In the genomic region with DNA sequence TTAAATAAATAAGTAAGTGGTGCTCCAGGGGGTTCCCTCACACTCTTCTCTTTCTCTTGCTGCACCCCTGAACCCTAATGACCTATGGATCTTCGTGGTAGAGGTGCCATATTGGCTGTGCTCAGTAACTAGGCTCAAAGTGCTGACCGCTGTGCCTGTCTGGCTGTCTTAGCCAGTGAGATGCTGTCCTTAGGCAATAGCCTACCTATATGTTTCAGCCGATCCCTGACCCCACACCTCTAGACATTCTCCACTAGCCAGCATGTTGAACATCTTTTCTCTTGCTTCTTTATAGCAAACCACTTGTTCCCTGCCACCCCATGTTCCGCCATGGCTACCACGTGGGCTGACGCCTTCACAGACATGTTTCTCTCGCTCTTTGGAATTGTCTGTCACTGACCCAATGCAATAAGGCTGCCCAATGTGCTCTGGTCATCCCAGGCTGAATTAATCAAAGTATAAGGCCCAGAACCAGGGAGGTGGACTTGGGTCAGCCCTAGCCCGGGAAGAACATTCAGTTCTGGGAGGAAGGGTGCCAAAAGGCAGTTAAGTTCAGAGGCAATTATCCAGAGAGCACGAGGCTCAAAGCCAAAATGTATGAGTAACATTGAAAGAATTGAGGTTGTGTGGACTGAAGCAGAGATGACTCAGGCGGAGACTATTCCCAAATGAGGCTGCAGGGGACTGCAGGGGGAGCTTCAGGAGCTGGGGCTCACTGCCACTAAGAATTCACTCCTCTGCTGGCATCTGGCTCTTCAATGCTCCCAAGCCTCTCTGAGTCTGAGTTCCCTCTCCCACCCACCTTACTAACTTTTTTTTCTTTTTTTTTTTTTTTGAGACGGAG, we compare ENCODE assay signal across 8 cellular contexts. TPM values are rescaled to one million over a fixed set of nuclear protein-coding genes. Genes with fewer than 3 reads are reported as not detected.
DNase-seq lines count a peak whose midpoint lies in the region; ATAC-seq, FAIRE-seq and TF ChIP-seq lines count a peak whose summit lies in the region.

No MANE protein-coding gene starts in this region.

- CTCF ChIA-PET in A549 (lab: Yijun Ruan, JAX): interaction anchor here (0.6 to 1.3 kb wide), 5 partner anchors 11 to 252 kb away, joined by 3 to 4 read pairs (median 3); no protein-coding TSS in a partner anchor
- CTCF ChIA-PET in OCI-LY7 (lab: Charles Lee; ENCODE audit: unreplicated experiment): no interaction called here

- no peaks in the 10 kb centered on the region for H3K9me3 ChIP-seq in A549
- no peaks in the 10 kb centered on the region for H3K9me3 ChIP-seq in aorta (ENCODE audit: control insufficient read depth, low read length)
- H3K9me3 ChIP-seq in OCI-LY7 (ENCODE audit: low read length): no peaks in the 10 kb centered on the region

- H3K4me3 ChIP-seq in A549 (0 out of 3 replicates have a peak overlapping the region, but pooled peaks have one; percentile 11), LNCaP clone FGC (ENCODE audit: low read depth, low read length) (no peak overlapping the region), aorta (ENCODE audit: low read length in 2 of 2) (no peak overlapping the region), OCI-LY7 (ENCODE audit: low read depth, low read length, poor library complexity, severe bottlenecking) (no peak overlapping the region)

- ATAC-seq in A549: peak; percentile 98 to 100
- ATAC-seq in aorta (ENCODE audit: low FRiP score): peak; percentile 95
- ATAC-seq in HG02981 (IDR thresholded peaks at IDR 0.05; ENCODE audit: unreplicated experiment): no peak

- peak; percentile 54 to 60 for TF ChIP-seq RAD21 in A549 (conservative IDR thresholded peaks at IDR 0.05 in 1 of 2, IDR thresholded peaks at IDR 0.05 in 1 of 2)

- peak; percentile 70 for FAIRE-seq in A549 (lab: Jason Lieb, UNC)

- H3K36me3 ChIP-seq in aorta (ENCODE audit: control insufficient read depth in 1 of 2, insufficient read depth in 2 of 2, low read length in 1 of 2): no peaks in the 10 kb centered on the region
- no peaks in the 10 kb centered on the region for H3K36me3 ChIP-seq in OCI-LY7 (ENCODE audit: insufficient read depth, low read length)

- no TSS peak for BruUV-seq in OCI-LY7 (replicated peaks; lab: Mats Ljungman, UMichigan)

- peak overlapping the region; percentile 70 for H3K4me2 ChIP-seq in A549
- no peak overlapping the region for H3K4me2 ChIP-seq in OCI-LY7 (ENCODE audit: low read length)

- peak; percentile 43 to 71; a peak in 2 of 5 replicates for TF ChIP-seq EP300 in A549 (IDR thresholded peaks at IDR 0.05)

- 26% methylated on average over 11 of the region's 11 CpGs for WGBS in A549 (ENCODE audit: missing lambda C conversion rate)
- WGBS in aorta, 2 donors: 43 to 47% methylated on average over 11 of the region's 11 CpGs

- peak; percentile 89 to 94 for DNase-seq in A549 (ENCODE audit: low read depth in 1 of 2, low spot score in 1 of 2)
- peak; percentile 70 for DNase-seq in LNCaP clone FGC (ENCODE audit: low read depth)
- peak; percentile 98 for DNase-seq in dedifferentiated amniotic fluid mesenchymal stem cell (ENCODE audit: extremely low spot score)
- peak; percentile 82 for DNase-seq in medulla oblongata (ENCODE audit: extremely low spot score)
- peak; percentile 83 to 85 for DNase-seq in aorta
- no peak for DNase-seq in NAMALWA (ENCODE audit: low spot score)
- no peak for DNase-seq in OCI-LY7 (ENCODE audit: low spot score)

- intact Hi-C loops in aorta (cut with DNase I): loop anchor here (1.0 to 5.0 kb wide), 3 partner anchors 32 to 37 kb away; no protein-coding TSS in a partner anchor
- intact Hi-C loops in OCI-LY7 (cut with micrococcal nuclease; ENCODE audit: unreplicated experiment): no loop called here

- no peaks in the 10 kb centered on the region for H3K9me2 ChIP-seq in OCI-LY7 (ENCODE audit: insufficient read depth, low read length)

- H2AFZ ChIP-seq in OCI-LY7 (ENCODE audit: low read length): no peak overlapping the region

- no peak for TF ChIP-seq POLR2A in A549 (IDR thresholded peaks at IDR 0.05; ENCODE audit: low read length)

- peaks cover 26% of the 10 kb centered on the region for H3K4me1 ChIP-seq in A549
- peaks cover 0 to 4% of the 10 kb centered on the region in 2 donors for H3K4me1 ChIP-seq in aorta (ENCODE audit: control insufficient read depth in 1 of 2, insufficient read depth in 2 of 2, low read length in 2 of 2)
- no peaks in the 10 kb centered on the region for H3K4me1 ChIP-seq in OCI-LY7 (ENCODE audit: insufficient read depth, low read length, poor library complexity, severe bottlenecking)

- TF ChIP-seq CTCF in A549 (IDR thresholded peaks at IDR 0.05) (peak; percentile 32; the same call in 2 of the 3 replicates), LNCaP clone FGC (IDR thresholded peaks at IDR 0.05; ENCODE audit: control insufficient read depth, extremely low read depth, insufficient read depth) (no peak), OCI-LY7 (conservative IDR thresholded peaks at IDR 0.05; ENCODE audit: low read length) (no peak)

- no peaks in the 10 kb centered on the region for H3K27me3 ChIP-seq in aorta (ENCODE audit: control insufficient read depth in 1 of 2, insufficient read depth in 2 of 2, low read length in 1 of 2)

- no peaks in the 10 kb centered on the region for H3K79me2 ChIP-seq in OCI-LY7 (ENCODE audit: insufficient read depth, low read depth, low read length)

- H3K27ac ChIP-seq in A549: peak overlapping the region; percentile 87 to 92
- H3K27ac ChIP-seq in aorta (ENCODE audit: low read depth in 1 of 2, low read length in 2 of 2): peak overlapping the region; percentile 96
- H3K27ac ChIP-seq in OCI-LY7 (ENCODE audit: low read depth, low read length, poor library complexity, severe bottlenecking): no peak overlapping the region

- no peaks in the 10 kb centered on the region for H4K20me1 ChIP-seq in OCI-LY7 (ENCODE audit: insufficient read depth, low read length)

- POLR2A ChIA-PET in A549 (lab: Yijun Ruan, JAX): interaction anchor here (0.7 kb wide), 3 partner anchors 17 to 116 kb away, joined by 3 to 5 read pairs (median 4); no protein-coding TSS in a partner anchor
- POLR2A ChIA-PET in OCI-LY7 (lab: Charles Lee): no interaction called here

TF ChIP-seq in A549, 52 proteins besides CTCF, POLR2A, EP300 and RAD21 (continues in another document):
- TF ChIP-seq, protein P1, sequence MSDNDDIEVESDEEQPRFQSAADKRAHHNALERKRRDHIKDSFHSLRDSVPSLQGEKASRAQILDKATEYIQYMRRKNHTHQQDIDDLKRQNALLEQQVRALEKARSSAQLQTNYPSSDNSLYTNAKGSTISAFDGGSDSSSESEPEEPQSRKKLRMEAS (IDR thresholded peaks at IDR 0.05): peak; percentile 93
- peak; percentile 95 for TF ChIP-seq ZNF302 (CRISPR knock-in tag; IDR thresholded peaks at IDR 0.05)
- peak; percentile 94 for TF ChIP-seq JUNB (IDR thresholded peaks at IDR 0.05)
- no peak for TF ChIP-seq RCOR1 (IDR thresholded peaks at IDR 0.05; ENCODE audit: low read depth, low read length)
- TF ChIP-seq CEBPB (IDR thresholded peaks at IDR 0.05): peak in 1 of 2 experiments; percentile 65; a peak in 2 of 4 replicates
- TF ChIP-seq TFCP2L1 (CRISPR knock-in tag; IDR thresholded peaks at IDR 0.05): peak; percentile 55; the same call in 1 of the 2 replicates
- TF ChIP-seq, protein P2, sequence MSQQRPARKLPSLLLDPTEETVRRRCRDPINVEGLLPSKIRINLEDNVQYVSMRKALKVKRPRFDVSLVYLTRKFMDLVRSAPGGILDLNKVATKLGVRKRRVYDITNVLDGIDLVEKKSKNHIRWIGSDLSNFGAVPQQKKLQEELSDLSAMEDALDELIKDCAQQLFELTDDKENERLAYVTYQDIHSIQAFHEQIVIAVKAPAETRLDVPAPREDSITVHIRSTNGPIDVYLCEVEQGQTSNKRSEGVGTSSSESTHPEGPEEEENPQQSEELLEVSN (IDR thresholded peaks at IDR 0.05; ENCODE audit: borderline replicate concordance, low read depth): peak; percentile 74; the same call in 1 of the 2 replicates
- no peak for TF ChIP-seq CHD4 (IDR thresholded peaks at IDR 0.05; ENCODE audit: borderline replicate concordance)
- TF ChIP-seq GATA3 (IDR thresholded peaks at IDR 0.05; ENCODE audit: borderline replicate concordance): peak; percentile 88
- TF ChIP-seq HOXB13 (CRISPR knock-in tag; IDR thresholded peaks at IDR 0.05; ENCODE audit: low read depth): peak; percentile 94; the same call in 1 of the 2 replicates
- TF ChIP-seq PHF8 (IDR thresholded peaks at IDR 0.05; ENCODE audit: borderline replicate concordance, low read depth): no peak
- no peak for TF ChIP-seq HOXA7 (CRISPR knock-in tag; IDR thresholded peaks at IDR 0.05)
- TF ChIP-seq FOSL2 (IDR thresholded peaks at IDR 0.05): peak; percentile 97
- peak; percentile 97 for TF ChIP-seq FOSL2 (CRISPR knock-in tag; IDR thresholded peaks at IDR 0.05)
- no peak for TF ChIP-seq FOSB (CRISPR knock-in tag; IDR thresholded peaks at IDR 0.05)
- TF ChIP-seq, protein P3, sequence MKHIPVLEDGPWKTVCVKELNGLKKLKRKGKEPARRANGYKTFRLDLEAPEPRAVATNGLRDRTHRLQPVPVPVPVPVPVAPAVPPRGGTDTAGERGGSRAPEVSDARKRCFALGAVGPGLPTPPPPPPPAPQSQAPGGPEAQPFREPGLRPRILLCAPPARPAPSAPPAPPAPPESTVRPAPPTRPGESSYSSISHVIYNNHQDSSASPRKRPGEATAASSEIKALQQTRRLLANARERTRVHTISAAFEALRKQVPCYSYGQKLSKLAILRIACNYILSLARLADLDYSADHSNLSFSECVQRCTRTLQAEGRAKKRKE (CRISPR knock-in tag; IDR thresholded peaks at IDR 0.05; ENCODE audit: low read depth): peak; percentile 68
- 0 out of 2 replicates have a peak, but pooled peaks have one; percentile 37 for TF ChIP-seq TP53 (CRISPR knock-in tag; IDR thresholded peaks at IDR 0.05)
- TF ChIP-seq HDAC2 (IDR thresholded peaks at IDR 0.05): no peak
- TF ChIP-seq RARB (CRISPR knock-in tag; IDR thresholded peaks at IDR 0.05): no peak
- no peak for TF ChIP-seq CBX8 (IDR thresholded peaks at IDR 0.05)
- peak; percentile 75 to 86; a peak in 4 of 5 replicates for TF ChIP-seq JUN (IDR thresholded peaks at IDR 0.05)

RNA-seq across cellular contexts. Expression of a gene that starts 28.7 kb away (rescaled TPM):
- polyA plus RNA-seq in A549 (2011; rRNA removed) (51.6 and 61.2 TPM in 2 replicates), A549 (2017; fragmentation: RNase III; extraction: RNeasy Plus Mini Kit Qiagen cat#74134 plus additional on column Dnase treatment) (26.7 to 28.8 TPM (median 27.9 TPM) in 3 replicates), aorta (10 to 100 TPM in 1 of 2 donors, 1 to 10 TPM in 1; 8.8 to 29.7 TPM)
- 27.0 and 30.6 TPM in 2 replicates for polyA plus RNA-seq in A549 (2012; cell fraction: cytosol; rRNA removed)
- polyA plus RNA-seq in A549 (2012; cell fraction: nucleus; rRNA removed): 77.1 and 86.0 TPM in 2 replicates
- polyA minus RNA-seq in A549 (2011; rRNA and poly(A)+ RNA removed): 104 and 125 TPM in 2 replicates
- total RNA-seq in aorta (10 to 100 TPM; 74.8 to 98.3 TPM), OCI-LY7 (2022) (60.3 and 64.3 TPM in 2 replicates)
- total RNA-seq in OCI-LY7 (2014; rRNA removed; shearing (Covaris generic)): 38.1 and 45.2 TPM in 2 replicates

Comparison
In these comparisons a context has a peak if more than half of its experiments do, and no peak if none do; other contexts are left out.
1. DNase-seq: peak in A549 (2 of 2), LNCaP clone FGC (single experiment), dedifferentiated amniotic fluid mesenchymal stem cell (single experiment), medulla oblongata (single experiment) and aorta (2 of 2); none in NAMALWA (single experiment) and OCI-LY7 (single experiment).